In genomic region chr12:51531982-51532497, GRCh38 we compare ENCODE assay signal across 9 cellular contexts. TPM values are rescaled to one million over a fixed set of nuclear protein-coding genes. Genes with fewer than 3 reads are reported as not detected.
DNase-seq lines count a peak whose midpoint lies in the region; ATAC-seq, FAIRE-seq and TF ChIP-seq lines count a peak whose summit lies in the region.
"Had no signal": no experiment of that assay in that cellular context is flagged by ENCODE, and none has a peak within 500 bp of the region (broad histone marks: within the 10 kb centered on the region; RNA-seq: fewer than 3 reads in every experiment).

No MANE protein-coding gene starts in this region.

- peak overlapping the region; percentile 54 for H3K4me2 ChIP-seq in keratinocyte (ENCODE audit: control insufficient read depth, extremely low read depth, insufficient read depth, low read depth, low read length)

- ATAC-seq in HG02798 (IDR thresholded peaks at IDR 0.05; ENCODE audit: poor library complexity, unreplicated experiment) (peak; percentile 73), WTC11 (peak; percentile 93), HG03280 (IDR thresholded peaks at IDR 0.05; ENCODE audit: unreplicated experiment) (no peak)

- H3K4me1 ChIP-seq in keratinocyte (ENCODE audit: control insufficient read depth, extremely low read depth, insufficient read depth, low read length): peaks cover 4% of the 10 kb centered on the region

- H3K4me1 Mint-ChIP-seq in WTC11: peaks cover 30% of the 10 kb centered on the region

- TF ChIP-seq CTCF in WTC11 (IDR thresholded peaks at IDR 0.05) (peak; percentile 88), bronchial epithelial cell (IDR thresholded peaks at IDR 0.05; ENCODE audit: insufficient read depth, low read length, severe bottlenecking) (peak; percentile 95), keratinocyte (optimal IDR thresholded peaks at IDR 0.05 in 1 of 3, IDR thresholded peaks at IDR 0.05 in 1 of 3, conservative IDR thresholded peaks at IDR 0.05 in 1 of 3; ENCODE audit: extremely low read depth in 1 of 3, insufficient read depth in 2 of 3, low read length in 3 of 3) (peak; percentile 87 to 95 (median 92))

- no peak overlapping the region for H3K9ac ChIP-seq in keratinocyte (ENCODE audit: control insufficient read depth, extremely low read depth, insufficient read depth, low read length)

- dilution Hi-C loops in keratinocyte (cut with MboI; ENCODE audit: extremely low pct_ligation_motif_present, low sequenced_read_pairs): no loop called here

- H2AFZ ChIP-seq in keratinocyte (ENCODE audit: control insufficient read depth, low read length): no peak overlapping the region

- H3K9me3 ChIP-seq in keratinocyte (ENCODE audit: control insufficient read depth, low read depth, low read length): no peaks in the 10 kb centered on the region

- no peak overlapping the region for H3K27ac Mint-ChIP-seq in WTC11

- POLR2A ChIA-PET in WTC11 (lab: Charles Lee): no interaction called here

- H3K36me3 Mint-ChIP-seq in WTC11: no peaks in the 10 kb centered on the region

- no peaks in the 10 kb centered on the region for H3K79me2 ChIP-seq in keratinocyte (ENCODE audit: control insufficient read depth, insufficient read depth, low read length)

- peak overlapping the region; percentile 44 for H3K4me3 Mint-ChIP-seq in WTC11

- H4K20me1 ChIP-seq in keratinocyte (ENCODE audit: control insufficient read depth, extremely low read depth, insufficient read depth, low read length): no peaks in the 10 kb centered on the region

- H3K4me3 ChIP-seq in bronchial epithelial cell (ENCODE audit: low read depth, low read length) (no peak overlapping the region), keratinocyte (ENCODE audit: control insufficient read depth in 2 of 3, extremely low read depth in 1 of 3, insufficient read depth in 2 of 3, low read depth in 1 of 3, low read length in 3 of 3) (no peak overlapping the region)

- no peaks in the 10 kb centered on the region for H3K27me3 Mint-ChIP-seq in WTC11 (ENCODE audit: low read depth)

- no peaks in the 10 kb centered on the region for H3K36me3 ChIP-seq in bronchial epithelial cell (ENCODE audit: control insufficient read depth, insufficient read depth, low read length)
- H3K36me3 ChIP-seq in keratinocyte (ENCODE audit: control insufficient read depth in 2 of 2, extremely low read depth in 1 of 2, insufficient read depth in 2 of 2, low read length in 2 of 2): no peaks in the 10 kb centered on the region

- H3K9me1 ChIP-seq in keratinocyte (ENCODE audit: control insufficient read depth, extremely low read depth, insufficient read depth, low read length): no peaks in the 10 kb centered on the region

- FAIRE-seq in bronchial epithelial cell (lab: Jason Lieb, UNC) (peak; percentile 52), keratinocyte (lab: Jason Lieb, UNC) (peak; percentile 60)
- FAIRE-seq: islet of Langerhans had no signal

- peak; percentile 84 for DNase-seq in EL
- DNase-seq in NCI-H2227 (lab: John Stamatoyannopoulos, UW; ENCODE audit: unreplicated experiment): peak; percentile 83
- DNase-seq in WTC11 (ENCODE audit: low spot score): peak; percentile 92
- peak; percentile 73 for DNase-seq in bronchial epithelial cell (ENCODE audit: low read depth)
- peak; percentile 7 for DNase-seq in keratinocyte (ENCODE audit: low read depth, low spot score)
- peak; percentile 59 to 70 for DNase-seq in stimulated activated CD4-positive, alpha-beta T cell treated with anti-CD3 and anti-CD28 coated beads, Interleukin-1b, Interleukin-23, amount 100 ng/mL, for 4 hours (ENCODE audit: low read depth in 2 of 2)

- CTCF ChIA-PET in WTC11 (lab: Charles Lee): interaction anchor here (0.7 to 4.6 kb wide), 33 partner anchors 10 to 360 kb away, joined by 3 to 99 read pairs (median 6); partner anchors contain the start of genes GALNT6 and SLC4A8

- H3K27ac ChIP-seq in keratinocyte (ENCODE audit: control insufficient read depth, insufficient read depth, low read length): no peak overlapping the region

- peaks cover 4% of the 10 kb centered on the region for H3K27me3 ChIP-seq in bronchial epithelial cell (ENCODE audit: control insufficient read depth, insufficient read depth, low read length)
- H3K27me3 ChIP-seq in keratinocyte (ENCODE audit: control insufficient read depth, extremely low read depth, insufficient read depth, low read length): peaks cover 13% of the 10 kb centered on the region

- H3K9me3 Mint-ChIP-seq in WTC11: no peaks in the 10 kb centered on the region

TF ChIP-seq in WTC11, 78 proteins besides CTCF, POLR2A, EP300 and RAD21:
- TF ChIP-seq GABPB1 (CRISPR knock-in tag; IDR thresholded peaks at IDR 0.05): no peak
- peak; percentile 72; the same call in 1 of the 2 replicates for TF ChIP-seq ETV6 (CRISPR knock-in tag; IDR thresholded peaks at IDR 0.05)

RNA-seq across cellular contexts. Expression of gene SCN8A, which starts 59.0 kb away (rescaled TPM):
- total RNA-seq in WTC11 (2021) (13.2 to 14.4 TPM (median 13.2 TPM) in 3 replicates), bronchial epithelial cell (under 0.01 and 0.77 TPM in 2 replicates)
- 0.58 to 1.2 TPM (median 1.1 TPM) in 3 replicates for polyA plus RNA-seq in keratinocyte
- polyA plus RNA-seq in keratinocyte (2011; ENCODE audit: low read depth): 0.15 TPM
- 0.55 and 0.78 TPM in 2 replicates for polyA plus RNA-seq in keratinocyte (2011; cell fraction: cytosol; rRNA removed)
- polyA plus RNA-seq in keratinocyte (2011; cell fraction: nucleus; rRNA removed): 7.8 and 9.6 TPM in 2 replicates
- polyA plus RNA-seq in keratinocyte (2012; ENCODE audit: low replicate concordance): 0.08 and 0.36 TPM in 2 replicates
- polyA minus RNA-seq in keratinocyte: 0.92 to 14.1 TPM (median 4.3 TPM) in 3 replicates
- 3.6 TPM for polyA minus RNA-seq in keratinocyte (2011; cell fraction: cytosol; rRNA and poly(A)+ RNA removed)
- polyA minus RNA-seq in keratinocyte (2011; cell fraction: nucleus; rRNA and poly(A)+ RNA removed): 17.1 and 34.7 TPM in 2 replicates

Comparison
In these comparisons a context has a peak if more than half of its experiments do, and no peak if none do; other contexts are left out.
1. DNase-seq: peak in every context shown above with its lines; median percentile 92 in WTC11; 84 in EL; 83 in NCI-H2227; 73 in bronchial epithelial cell; 64 in stimulated activated CD4-positive, alpha-beta T cell treated with anti-CD3 and anti-CD28 coated beads, Interleukin-1b, Interleukin-23, amount 100 ng/mL, for 4 hours; 7 in keratinocyte.